ENCODE assay signal across 17 cellular contexts in the genomic region with DNA sequence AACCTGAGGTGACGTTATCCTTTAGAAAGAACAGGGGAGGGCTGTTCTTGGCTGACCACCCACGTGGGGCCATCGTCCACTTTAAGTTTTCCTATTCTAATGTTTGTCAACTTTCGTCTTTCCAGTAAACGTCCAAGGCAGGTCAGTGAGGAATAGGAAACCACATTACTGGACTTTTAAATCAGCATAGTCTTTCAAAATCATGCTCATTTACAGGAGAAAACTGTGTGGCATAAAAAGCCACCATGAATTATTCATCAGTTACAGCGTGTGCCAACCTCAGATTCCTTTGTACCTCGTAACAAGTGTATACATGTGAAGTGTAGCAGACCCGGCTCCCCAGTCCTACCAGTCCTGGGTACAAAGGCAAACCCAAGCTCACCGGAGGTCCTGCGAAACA. TPM values are rescaled to one million over a fixed set of nuclear protein-coding genes. Genes with fewer than 3 reads are reported as not detected.
DNase-seq lines count a peak whose midpoint lies in the region; ATAC-seq and TF ChIP-seq lines count a peak whose summit lies in the region.
"Had no signal": no experiment of that assay in that cellular context is flagged by ENCODE, and none has a peak within 500 bp of the region (broad histone marks: within the 10 kb centered on the region; RNA-seq: fewer than 3 reads in every experiment).

No MANE protein-coding gene starts in this region.

- DNase-seq in SJSA1 (ENCODE audit: low read depth in 1 of 2, low spot score in 2 of 2), result peak; percentile 67 to 74
- peak; percentile 29 for DNase-seq in epithelial cell of prostate (ENCODE audit: low read depth, low spot score)
- no peak for DNase-seq in lower lobe of right lung
- DNase-seq in tibial nerve (ENCODE audit: low spot score in 2 of 2), result no peak
- no peak for DNase-seq in anterior cingulate cortex (lab: John Stamatoyannopoulos, UW)
- no peak for DNase-seq in NCI-H146 treated with DMSO at 0.1 percent for 48 hours (lab: John Stamatoyannopoulos, UW; ENCODE audit: unreplicated experiment)
- DNase-seq in hippocampal formation (lab: John Stamatoyannopoulos, UW), result no peak
- no peak for DNase-seq in spleen
- DNase-seq: activated CD4-positive, alpha-beta T cell treated with anti-CD3 and anti-CD28 coated beads, Interleukin-2, amount 50 U/mL, for 48 hours; activated gamma-delta T cell treated with Interleukin-2 at 50 U/mL for 16 hours; CD8-positive, alpha-beta T cell; foreskin fibroblast; Kasumi-1; left colon; NCI-H2029 treated with DMSO at 0.1 percent for 48 hours; stimulated activated CD4-positive, alpha-beta T cell treated with anti-CD3 and anti-CD28 coated beads, Interleukin-2, amount 100 ng/mL, for 48 hours; stimulated activated naive CD4-positive, alpha-beta T cell had no signal

- H3K36me3 ChIP-seq in SJSA1, result no peaks in the 10 kb centered on the region
- no peaks in the 10 kb centered on the region for H3K36me3 ChIP-seq in lower lobe of right lung
- H3K36me3 ChIP-seq in tibial nerve, result no peaks in the 10 kb centered on the region
- no peaks in the 10 kb centered on the region for H3K36me3 ChIP-seq in spleen

- H3K27ac ChIP-seq in SJSA1 (peak overlapping the region; percentile 85), epithelial cell of prostate (peak overlapping the region; percentile 79), lower lobe of right lung (peak overlapping the region; percentile 72), tibial nerve (peak overlapping the region in 3 of 4 donors; percentile 55 to 89 (median 84)), spleen (peak overlapping the region in 2 of 8 donors; percentile 52 to 69)

- H3K4me1 ChIP-seq in SJSA1 (replicated peaks) (peaks cover 68% of the 10 kb centered on the region), lower lobe of right lung (peaks cover 54% of the 10 kb centered on the region), tibial nerve (peaks cover 0 to 66% (median 33%) of the 10 kb centered on the region in 4 donors), spleen (peaks cover 0 to 39% (median 2%) of the 10 kb centered on the region in 6 donors)

- TF ChIP-seq CTCF in lower lobe of right lung (IDR thresholded peaks at IDR 0.05), result no peak
- no peak for TF ChIP-seq CTCF in tibial nerve (IDR thresholded peaks at IDR 0.05)
- TF ChIP-seq CTCF in spleen (IDR thresholded peaks at IDR 0.05 in 8 of 11, conservative IDR thresholded peaks at IDR 0.05 in 3 of 11), result no peak

- TF ChIP-seq POLR2A in tibial nerve (IDR thresholded peaks at IDR 0.05) (no peak), spleen (IDR thresholded peaks at IDR 0.05) (no peak)

- H3K4me3 ChIP-seq in SJSA1 (peak overlapping the region; percentile 1), lower lobe of right lung (peak overlapping the region; percentile 48), tibial nerve (peak overlapping the region in 1 of 4 donors; percentile 34), spleen (no peak overlapping the region)

- H3K27me3 ChIP-seq in SJSA1 (replicated peaks), result no peaks in the 10 kb centered on the region
- no peaks in the 10 kb centered on the region for H3K27me3 ChIP-seq in lower lobe of right lung (ENCODE audit: low read depth)
- H3K27me3 ChIP-seq in tibial nerve, result no peaks in the 10 kb centered on the region
- H3K27me3 ChIP-seq in spleen (replicated peaks in 1 of 7), result peaks cover 0 to 7% (median 0%) of the 10 kb centered on the region in 7 donors

- intact Hi-C loops in lower lobe of right lung (cut with DNase I) (no loop called here), spleen (cut with DNase I; ENCODE audit: low total_unique reads) (no loop called here)

- no peaks in the 10 kb centered on the region for H3K9me3 ChIP-seq in SJSA1 (replicated peaks)
- no peaks in the 10 kb centered on the region for H3K9me3 ChIP-seq in lower lobe of right lung
- H3K9me3 ChIP-seq in tibial nerve, result no peaks in the 10 kb centered on the region
- no peaks in the 10 kb centered on the region for H3K9me3 ChIP-seq in spleen

- peak; percentile 51 to 78 for ATAC-seq in lower lobe of right lung
- ATAC-seq: CD8-positive, alpha-beta T cell; left colon had no signal

- no peak for TF ChIP-seq EP300 in tibial nerve (IDR thresholded peaks at IDR 0.05)

- WGBS in tibial nerve, 2 donors, result 48 to 57% methylated on average over 10 of the region's 10 CpGs
- 79 to 91% (median 80%) methylated on average over 10 of the region's 10 CpGs for WGBS in spleen, 5 donors

RNA-seq across cellular contexts. Expression of a gene that starts 25.1 kb away (rescaled TPM):
- total RNA-seq in SJSA1 (2014; rRNA removed; shearing (Covaris generic)), result 5.4 and 10.4 TPM in 2 replicates
- total RNA-seq in lower lobe of right lung, result 106 TPM
- total RNA-seq in tibial nerve, result 100 to 1,000 TPM; 152 to 373 (median 209) TPM
- total RNA-seq in spleen, result 10 to 100 TPM; 31.5 to 59.4 (median 43.1) TPM
- polyA plus RNA-seq in spleen, result 10 to 100 TPM; 11.0 to 13.6 (median 11.7) TPM

Comparison
In these comparisons a context has a peak if more than half of its experiments do, and no peak if none do; other contexts are left out.
1. DNase-seq: peak in SJSA1 (2 of 2) and epithelial cell of prostate (single experiment); none in lower lobe of right lung (single experiment), tibial nerve (0 of 2), anterior cingulate cortex (0 of 58), NCI-H146 treated with DMSO at 0.1 percent for 48 hours (single experiment), hippocampal formation (0 of 2) and spleen (single experiment).
2. H3K4me3 ChIP-seq: peak in SJSA1 (single experiment) and lower lobe of right lung (single experiment); none in spleen (0 of 8).